8 cellular contexts compared by ENCODE assay signal in genomic region chrX:83469551-83469950, GRCh38. TPM values are rescaled to one million over a fixed set of nuclear protein-coding genes. Genes with fewer than 3 reads are reported as not detected.
A peak's percentile ranks its signal among the peaks of the same experiment; 100 is the strongest.
DNase-seq lines count a peak whose midpoint lies in the region; ATAC-seq, FAIRE-seq and TF ChIP-seq lines count a peak whose summit lies in the region.

No MANE protein-coding gene starts in this region.

- H3K4me3 ChIP-seq in DND-41 (ENCODE audit: low read depth in 1 of 2, low read length in 2 of 2), result no peak overlapping the region
- no peak overlapping the region for H3K4me3 ChIP-seq in kidney (ENCODE audit: low read length in 2 of 2)

- H3K79me2 ChIP-seq in DND-41 (ENCODE audit: insufficient read depth, low read length), result no peaks in the 10 kb centered on the region

- DNase-seq in DND-41 (peak; percentile 6), SHP77 treated with DMSO at 0.1 percent for 48 hours (lab: John Stamatoyannopoulos, UW) (peak; percentile 14), kidney (no peak), OCI-M2 (lab: John Stamatoyannopoulos, UW; ENCODE audit: unreplicated experiment) (no peak), amniotic stem cell (lab: John Stamatoyannopoulos, UW) (no peak)

- H3K9ac ChIP-seq in DND-41 (ENCODE audit: low read depth, low read length), result no peak overlapping the region
- H3K9ac ChIP-seq in kidney (ENCODE audit: low read length in 2 of 2), result no peak overlapping the region

- H4K20me1 ChIP-seq in DND-41 (ENCODE audit: insufficient read depth, low read length), result no peaks in the 10 kb centered on the region

- no peaks in the 10 kb centered on the region for H3K4me1 ChIP-seq in DND-41 (ENCODE audit: insufficient read depth, low read length)
- H3K4me1 ChIP-seq in kidney (ENCODE audit: control insufficient read depth in 1 of 2, insufficient read depth in 1 of 2, low read depth in 1 of 2, low read length in 2 of 2), result no peaks in the 10 kb centered on the region

- TF ChIP-seq CTCF in DND-41 (IDR thresholded peaks at IDR 0.05; ENCODE audit: borderline replicate concordance, extremely low read depth, low read length, poor library complexity, severe bottlenecking) (peak; percentile 50), kidney (IDR thresholded peaks at IDR 0.05; ENCODE audit: borderline replicate concordance, extremely low read depth, insufficient read depth) (peak; percentile 28)

- H3K9me3 ChIP-seq in DND-41 (ENCODE audit: insufficient read depth, low read length, severe bottlenecking) (no peaks in the 10 kb centered on the region), kidney (ENCODE audit: control insufficient read depth in 1 of 2, low read length in 2 of 2) (no peaks in the 10 kb centered on the region)

- FAIRE-seq in kidney (lab: Jason Lieb, UNC), result peak; percentile 27

- intact Hi-C loops in kidney (cut with DNase I), result no loop called here

- H2AFZ ChIP-seq in DND-41 (ENCODE audit: low read depth, low read length), result no peak overlapping the region

- H3K4me2 ChIP-seq in DND-41 (ENCODE audit: insufficient read depth, low read length), result no peak overlapping the region

- no peaks in the 10 kb centered on the region for H3K27me3 ChIP-seq in DND-41 (ENCODE audit: insufficient read depth, low read length, poor library complexity)

- H3K27ac ChIP-seq in DND-41 (ENCODE audit: low read length) (no peak overlapping the region), kidney (ENCODE audit: low read depth in 2 of 2, low read length in 2 of 2) (no peak overlapping the region)

- ATAC-seq in DND-41 (ENCODE audit: insufficient read depth, low read depth), result no peak
- peak; percentile 92 for ATAC-seq in GM18873 (IDR thresholded peaks at IDR 0.05; ENCODE audit: low FRiP score, unreplicated experiment)
- ATAC-seq in HG03280 (IDR thresholded peaks at IDR 0.05; ENCODE audit: unreplicated experiment), result peak; percentile 76
- no peak for ATAC-seq in GM19455 (IDR thresholded peaks at IDR 0.05; ENCODE audit: unreplicated experiment)

- H3K36me3 ChIP-seq in DND-41 (ENCODE audit: insufficient read depth, low read length) (no peaks in the 10 kb centered on the region), kidney (ENCODE audit: control insufficient read depth in 1 of 2, insufficient read depth in 2 of 2, low read length in 2 of 2) (no peaks in the 10 kb centered on the region)

RNA-seq across cellular contexts. Expression of gene POU3F4, which starts 38.5 kb away (rescaled TPM):
- total RNA-seq in kidney, result 1.1 TPM
- polyA plus RNA-seq in kidney (ENCODE audit: insufficient read depth, low read depth, low replicate concordance), result 1.0 TPM

Comparison
In these comparisons a context has a peak if more than half of its experiments do, and no peak if none do; other contexts are left out.
1. ATAC-seq: peak in GM18873 (single experiment) and HG03280 (single experiment); none in DND-41 (single experiment) and GM19455 (single experiment).
2. DNase-seq: peak in DND-41 (single experiment) and SHP77 treated with DMSO at 0.1 percent for 48 hours (single experiment); none in kidney (single experiment), OCI-M2 (single experiment) and amniotic stem cell (single experiment).